In genomic region chr17:44385287-44386181, GRCh38 we compare ENCODE assay signal across 8 cellular contexts. TPM values are rescaled to one million over a fixed set of nuclear protein-coding genes. Genes with fewer than 3 reads are reported as not detected.
DNase-seq lines count a peak whose midpoint lies in the region; ATAC-seq lines count a peak whose summit lies in the region.

No MANE protein-coding gene starts in this region.

- peak overlapping the region; percentile 91 for H2AFZ ChIP-seq in mesenchymal stem cell (ENCODE audit: low read depth, low read length)

- ATAC-seq in HG02642 (IDR thresholded peaks at IDR 0.05; ENCODE audit: poor library complexity, unreplicated experiment) (peak; percentile 69), GM18858 (IDR thresholded peaks at IDR 0.05; ENCODE audit: unreplicated experiment) (no peak)

- no peak overlapping the region for H2BK120ac ChIP-seq in mesenchymal stem cell (ENCODE audit: low read depth, low read length)

- peak overlapping the region; percentile 82 for H4K91ac ChIP-seq in mesenchymal stem cell (ENCODE audit: low read length)

- in situ Hi-C loops in Caki2 (cut with HindIII; ENCODE audit: low pct_unique_long_range_greater_than_20kb, low sequenced_read_pairs): no loop called here

- peak overlapping the region; percentile 87 for H4K8ac ChIP-seq in mesenchymal stem cell (ENCODE audit: low read length)

- peak overlapping the region; percentile 13 to 94 for H3K18ac ChIP-seq in mesenchymal stem cell (ENCODE audit: low read depth in 1 of 2, low read length in 2 of 2)

- peak; percentile 66 for DNase-seq in Caki2 (ENCODE audit: low read depth)
- DNase-seq in NCI-H526 (lab: John Stamatoyannopoulos, UW): peak; percentile 64 to 96
- peak; percentile 56 to 72 for DNase-seq in activated CD8-positive, alpha-beta memory T cell treated with anti-CD3 and anti-CD28 coated beads for 1 hour (ENCODE audit: extremely low read depth in 1 of 2, low read depth in 1 of 2)
- DNase-seq in effector memory CD4-positive, alpha-beta T cell: peak; percentile 72 to 75 (median 74)
- peak; percentile 73 for DNase-seq in mesenchymal stem cell
- DNase-seq in stimulated activated CD8-positive, alpha-beta memory T cell treated with anti-CD3 and anti-CD28 coated beads, Interleukin-12 subunit alpha, Interleukin-12 subunit beta, amount 100 ng/mL, for 24 hours (ENCODE audit: extremely low read depth): peak; percentile 56

- peak overlapping the region; percentile 30 to 56 for H2BK12ac ChIP-seq in mesenchymal stem cell (ENCODE audit: low read length in 2 of 2)

- peak overlapping the region in 1 of 2 experiments; percentile 16 for H3K23ac ChIP-seq in mesenchymal stem cell (ENCODE audit: low read length in 2 of 2)

- peak overlapping the region; percentile 55 for H3K4me3 ChIP-seq in effector memory CD4-positive, alpha-beta T cell (ENCODE audit: insufficient read depth, low read depth, low read length, poor library complexity, severe bottlenecking)
- peak overlapping the region; percentile 50 to 77 for H3K4me3 ChIP-seq in mesenchymal stem cell (ENCODE audit: insufficient read depth in 1 of 2, low read depth in 1 of 2, low read length in 2 of 2)

- H3K4ac ChIP-seq in mesenchymal stem cell (ENCODE audit: low read depth in 1 of 2, low read length in 2 of 2): no peak overlapping the region

- H3K4me1 ChIP-seq in effector memory CD4-positive, alpha-beta T cell (ENCODE audit: control insufficient read depth, insufficient read depth, low read length, poor library complexity, severe bottlenecking): peaks cover 17% of the 10 kb centered on the region
- H3K4me1 ChIP-seq in mesenchymal stem cell (ENCODE audit: control insufficient read depth, insufficient read depth, low read depth, low read length): peaks cover 17% of the 10 kb centered on the region

- H3K14ac ChIP-seq in mesenchymal stem cell (ENCODE audit: low read length in 2 of 2): peak overlapping the region in 1 of 2 experiments; percentile 9

- no peaks in the 10 kb centered on the region for H3K36me3 ChIP-seq in effector memory CD4-positive, alpha-beta T cell (ENCODE audit: control insufficient read depth, insufficient read depth, low read length)
- H3K36me3 ChIP-seq in mesenchymal stem cell (ENCODE audit: control insufficient read depth in 1 of 2, insufficient read depth in 2 of 2, low read depth in 1 of 2, low read length in 2 of 2): no peaks in the 10 kb centered on the region

- 7% methylated on average over 68 of the region's 68 CpGs for WGBS in mesenchymal stem cell

- H3K27me3 ChIP-seq in effector memory CD4-positive, alpha-beta T cell (replicated peaks; ENCODE audit: control insufficient read depth, insufficient read depth, low read length, poor library complexity, severe bottlenecking): peaks cover 7% of the 10 kb centered on the region
- H3K27me3 ChIP-seq in mesenchymal stem cell (ENCODE audit: control insufficient read depth in 1 of 2, insufficient read depth in 1 of 2, low read length in 2 of 2): peaks cover 30 to 56% of the 10 kb centered on the region in 2 experiments

- peak overlapping the region; percentile 87 for H3K4me2 ChIP-seq in mesenchymal stem cell (ENCODE audit: low read length, poor library complexity, severe bottlenecking)

- H3K9me3 ChIP-seq in effector memory CD4-positive, alpha-beta T cell (ENCODE audit: control insufficient read depth, low read length): no peaks in the 10 kb centered on the region
- no peaks in the 10 kb centered on the region for H3K9me3 ChIP-seq in mesenchymal stem cell (ENCODE audit: control insufficient read depth, low read length)

- no peak overlapping the region for H2BK5ac ChIP-seq in mesenchymal stem cell (ENCODE audit: low read depth, low read length, poor library complexity, severe bottlenecking)

- no peak overlapping the region for H2AK5ac ChIP-seq in mesenchymal stem cell (ENCODE audit: low read length, severe bottlenecking)

- H3K27ac ChIP-seq in effector memory CD4-positive, alpha-beta T cell (ENCODE audit: insufficient read depth, low read length, poor library complexity, severe bottlenecking): peak overlapping the region; percentile 32
- H3K27ac ChIP-seq in mesenchymal stem cell (ENCODE audit: low read length, poor library complexity, severe bottlenecking): no peak overlapping the region

- H3K79me1 ChIP-seq in mesenchymal stem cell (replicated peaks; ENCODE audit: low read length, poor library complexity, severe bottlenecking): no peaks in the 10 kb centered on the region

- no peak overlapping the region for H2BK15ac ChIP-seq in mesenchymal stem cell (ENCODE audit: low read depth, poor library complexity, severe bottlenecking)

- peak overlapping the region; percentile 64 for H3K9ac ChIP-seq in mesenchymal stem cell (ENCODE audit: low read length)

RNA-seq across cellular contexts. Expression of gene ITGA2B, which starts 3.9 kb away (rescaled TPM):
- 0.26 and 3.3 TPM in 2 replicates for total RNA-seq in Caki2 (2014; rRNA removed; shearing (Covaris generic); ENCODE audit: low replicate concordance)
- polyA plus RNA-seq in mesenchymal stem cell (2013, experiment 1 of 2): 0.10 TPM
- polyA plus RNA-seq in mesenchymal stem cell (2013, experiment 2 of 2): 0.14 TPM

RNA-seq across cellular contexts. Expression of gene FAM171A2, which starts 21.9 kb away (rescaled TPM):
- 8.3 and 14.4 TPM in 2 replicates for total RNA-seq in Caki2 (2014; rRNA removed; shearing (Covaris generic); ENCODE audit: low replicate concordance)
- 5.8 TPM for polyA plus RNA-seq in mesenchymal stem cell (2013, experiment 1 of 2)
- polyA plus RNA-seq in mesenchymal stem cell (2013, experiment 2 of 2): 5.3 TPM

RNA-seq across cellular contexts. Expression of gene GRN, which starts 40.4 kb away (rescaled TPM):
- total RNA-seq in Caki2 (2014; rRNA removed; shearing (Covaris generic); ENCODE audit: low replicate concordance): 454 and 543 TPM in 2 replicates
- 475 TPM for polyA plus RNA-seq in mesenchymal stem cell (2013, experiment 1 of 2)
- polyA plus RNA-seq in mesenchymal stem cell (2013, experiment 2 of 2): 458 TPM
